In genomic region chr4:75671802-75672421, GRCh38 we compare ENCODE assay signal across 8 cellular contexts.
DNase-seq lines count a peak whose midpoint lies in the region; ATAC-seq and TF ChIP-seq lines count a peak whose summit lies in the region.

No MANE protein-coding gene starts in this region.

- H3K27me3 ChIP-seq in adipocyte (replicated peaks; ENCODE audit: control insufficient read depth, insufficient read depth, low read length), result no peaks in the 10 kb centered on the region
- H3K27me3 ChIP-seq in tibial artery, result no peaks in the 10 kb centered on the region

- H3K27me3 Mint-ChIP-seq in activated T-cell treated with anti-CD3 and anti-CD28 coated beads, Interleukin-2, amount 50 U/mL, for 24 hours, result no peaks in the 10 kb centered on the region

- peak overlapping the region; percentile 97 for H3K4me3 ChIP-seq in adipocyte (ENCODE audit: low read length)
- peak overlapping the region; percentile 83 to 91 for H3K4me3 ChIP-seq in tibial artery

- H3K4me1 Mint-ChIP-seq in activated T-cell treated with anti-CD3 and anti-CD28 coated beads, Interleukin-2, amount 50 U/mL, for 24 hours (ENCODE audit: low read depth), result peaks cover 58% of the 10 kb centered on the region

- TF ChIP-seq CTCF in tibial artery (IDR thresholded peaks at IDR 0.05), result no peak

- H3K27ac Mint-ChIP-seq in activated T-cell treated with anti-CD3 and anti-CD28 coated beads, Interleukin-2, amount 50 U/mL, for 24 hours, result peak overlapping the region; percentile 98

- intact Hi-C loops in tibial artery (cut with DNase I; ENCODE audit: low total_unique reads), result no loop called here

- H3K9me3 Mint-ChIP-seq in activated T-cell treated with anti-CD3 and anti-CD28 coated beads, Interleukin-2, amount 50 U/mL, for 24 hours, result no peaks in the 10 kb centered on the region

- no peak for ATAC-seq in HG02623 (IDR thresholded peaks at IDR 0.05; ENCODE audit: unreplicated experiment)
- ATAC-seq in GM21717 (IDR thresholded peaks at IDR 0.05; ENCODE audit: unreplicated experiment), result no peak

- H3K9me3 ChIP-seq in adipocyte (ENCODE audit: control insufficient read depth, low read length) (no peaks in the 10 kb centered on the region), tibial artery (no peaks in the 10 kb centered on the region)

- H3K4me1 ChIP-seq in adipocyte (ENCODE audit: control insufficient read depth, insufficient read depth, low read length), result peaks cover 23% of the 10 kb centered on the region
- H3K4me1 ChIP-seq in tibial artery, result peaks cover 0 to 53% (median 14%) of the 10 kb centered on the region in 4 donors

- no peak for DNase-seq in activated T-cell treated with anti-CD3 and anti-CD28 coated beads, Interleukin-2, amount 50 U/mL, for 24 hours
- no peak for DNase-seq in activated T-cell treated with anti-CD3 and anti-CD28 coated beads, Interleukin-2, amount 50 U/mL, for 1 hour
- peak; percentile 53 for DNase-seq in adipocyte (ENCODE audit: low read depth)
- peak; percentile 21 for DNase-seq in left kidney (ENCODE audit: low read depth, low spot score)
- DNase-seq in tibial artery, result no peak
- no peak for DNase-seq in HUDEP-2 (lab: John Stamatoyannopoulos, UW; ENCODE audit: unreplicated experiment in 76 of 76)

- H3K9ac ChIP-seq in adipocyte (ENCODE audit: low read length), result peak overlapping the region; percentile 96

- peaks cover 45% of the 10 kb centered on the region for H3K36me3 Mint-ChIP-seq in activated T-cell treated with anti-CD3 and anti-CD28 coated beads, Interleukin-2, amount 50 U/mL, for 24 hours (ENCODE audit: low read depth)

- no peaks in the 10 kb centered on the region for H3K36me3 ChIP-seq in adipocyte (ENCODE audit: control insufficient read depth, insufficient read depth, low read length, severe bottlenecking)
- H3K36me3 ChIP-seq in tibial artery, result no peaks in the 10 kb centered on the region

- peak overlapping the region; percentile 94 to 99 for H3K27ac ChIP-seq in tibial artery

- peak overlapping the region; percentile 96 for H3K4me3 Mint-ChIP-seq in activated T-cell treated with anti-CD3 and anti-CD28 coated beads, Interleukin-2, amount 50 U/mL, for 24 hours

Comparison
In these comparisons a context has a peak if more than half of its experiments do, and no peak if none do; other contexts are left out.
1. DNase-seq: peak in adipocyte (single experiment) and left kidney (single experiment); none in activated T-cell treated with anti-CD3 and anti-CD28 coated beads, Interleukin-2, amount 50 U/mL, for 24 hours (single experiment), activated T-cell treated with anti-CD3 and anti-CD28 coated beads, Interleukin-2, amount 50 U/mL, for 1 hour (single experiment), tibial artery (0 of 2) and HUDEP-2 (0 of 76).